8 cellular contexts compared by ENCODE assay signal in genomic region chr10:102853944-102854694, GRCh38. TPM values are rescaled to one million over a fixed set of nuclear protein-coding genes. Genes with fewer than 3 reads are reported as not detected.
DNase-seq lines count a peak whose midpoint lies in the region; ATAC-seq and TF ChIP-seq lines count a peak whose summit lies in the region.

A gene with protein sequence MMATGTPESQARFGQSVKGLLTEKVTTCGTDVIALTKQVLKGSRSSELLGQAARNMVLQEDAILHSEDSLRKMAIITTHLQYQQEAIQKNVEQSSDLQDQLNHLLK (plus strand): TSS chr10:102854259. CDS start chr10:102854287, 28 bp downstream.

- H3K4me1 Mint-ChIP-seq in activated naive CD8-positive, alpha-beta T cell treated with anti-CD3 and anti-CD28 coated beads for 36 hours: peaks cover 11% of the 10 kb centered on the region
- H3K4me1 Mint-ChIP-seq in osteocyte (ENCODE audit: unreplicated experiment): peaks cover 25% of the 10 kb centered on the region

- WGBS in thymus: 9% methylated on average over 41 of the region's 41 CpGs

- no peaks in the 10 kb centered on the region for H3K27me3 Mint-ChIP-seq in activated naive CD8-positive, alpha-beta T cell treated with anti-CD3 and anti-CD28 coated beads for 36 hours
- H3K27me3 Mint-ChIP-seq in osteocyte (ENCODE audit: unreplicated experiment): no peaks in the 10 kb centered on the region

- H3K36me3 ChIP-seq in thymus (ENCODE audit: control insufficient read depth, insufficient read depth): peaks cover 6% of the 10 kb centered on the region

- TF ChIP-seq CTCF in osteocyte (IDR thresholded peaks at IDR 0.05): no peak

- peak within 1 kb of the TSS; percentile 92 for H3K27ac ChIP-seq in thymus (ENCODE audit: low read depth)

- no peaks in the 10 kb centered on the region for H3K9me3 ChIP-seq in thymus (ENCODE audit: control insufficient read depth)

- H3K4me1 ChIP-seq in thymus (ENCODE audit: control insufficient read depth, insufficient read depth, low read length): peaks cover 2% of the 10 kb centered on the region

- H3K4me3 Mint-ChIP-seq in activated naive CD8-positive, alpha-beta T cell treated with anti-CD3 and anti-CD28 coated beads for 36 hours: peak within 1 kb of the TSS; percentile 94
- H3K4me3 Mint-ChIP-seq in osteocyte (ENCODE audit: unreplicated experiment): peak within 1 kb of the TSS; percentile 90

- DNase-seq in NCI-H1092 treated with DMSO at 0.1 percent for 48 hours (lab: John Stamatoyannopoulos, UW) (peak; percentile 91), SKM-1 (lab: John Stamatoyannopoulos, UW; ENCODE audit: unreplicated experiment) (peak; percentile 91), head of caudate nucleus (peak; percentile 87 to 99 (median 97)), osteocyte (ENCODE audit: extremely low spot score, unreplicated experiment) (peak; percentile 95)
- DNase-seq in activated naive CD8-positive, alpha-beta T cell treated with anti-CD3 and anti-CD28 coated beads for 36 hours: peak; percentile 86

- intact Hi-C loops in head of caudate nucleus (cut with DNase I): no loop called here

- no peaks in the 10 kb centered on the region for H3K36me3 Mint-ChIP-seq in activated naive CD8-positive, alpha-beta T cell treated with anti-CD3 and anti-CD28 coated beads for 36 hours
- no peaks in the 10 kb centered on the region for H3K36me3 Mint-ChIP-seq in osteocyte (ENCODE audit: unreplicated experiment)

- peak within 1 kb of the TSS; percentile 97 for H3K27ac Mint-ChIP-seq in activated naive CD8-positive, alpha-beta T cell treated with anti-CD3 and anti-CD28 coated beads for 36 hours
- H3K27ac Mint-ChIP-seq in osteocyte (ENCODE audit: unreplicated experiment): peak within 1 kb of the TSS; percentile 99

- H3K4me3 ChIP-seq in GM08714 (ENCODE audit: low read length): peak within 1 kb of the TSS; percentile 64
- H3K4me3 ChIP-seq in thymus (ENCODE audit: low read length): peak within 1 kb of the TSS; percentile 61

- no peaks in the 10 kb centered on the region for H3K27me3 ChIP-seq in thymus (ENCODE audit: control insufficient read depth, insufficient read depth)

- no peaks in the 10 kb centered on the region for H3K9me3 Mint-ChIP-seq in activated naive CD8-positive, alpha-beta T cell treated with anti-CD3 and anti-CD28 coated beads for 36 hours
- no peaks in the 10 kb centered on the region for H3K9me3 Mint-ChIP-seq in osteocyte (ENCODE audit: unreplicated experiment)

- peak; percentile 94 for ATAC-seq in HG02610 (IDR thresholded peaks at IDR 0.05; ENCODE audit: unreplicated experiment)

RNA-seq across cellular contexts. Expression of the gene that starts here (rescaled TPM):
- total RNA-seq in activated naive CD8-positive, alpha-beta T cell treated with anti-CD3 and anti-CD28 coated beads for 36 hours: 1 to 10 TPM; 8.5 to 9.5 TPM
- 22.6 and 24.5 TPM in 2 replicates for total RNA-seq in osteocyte
- polyA plus RNA-seq in thymus: 33.5 TPM

Comparison
In these comparisons a context has a peak if more than half of its experiments do, and no peak if none do; other contexts are left out.
1. Peak in every context shown above with its lines: DNase-seq, ATAC-seq, H3K4me3 ChIP-seq and H3K27ac ChIP-seq.